Comparison of ENCODE assay signal across 8 cellular contexts in genomic region chr11:114180301-114181055, GRCh38.
DNase-seq lines count a peak whose midpoint lies in the region; ATAC-seq and TF ChIP-seq lines count a peak whose summit lies in the region.

No MANE protein-coding gene starts in this region.

- peak overlapping the region; percentile 34 for H3K27ac Mint-ChIP-seq in stimulated activated memory B cell treated with anti-CD40 and anti-IgM and Interleukin-4, amounts not matched to agents 10 μg/mL and 1 μg/mL and 100 μg/mL, for 72 hours

- no peak overlapping the region for H3K27ac ChIP-seq in iPS DF 6.9 (ENCODE audit: low read length)

- H3K4me1 ChIP-seq in adipocyte (ENCODE audit: control insufficient read depth, insufficient read depth, low read length): peaks cover 77% of the 10 kb centered on the region
- 0 out of 2 replicates have a peak, but pooled peaks cover 2% of the 10 kb centered on the region for H3K4me1 ChIP-seq in iPS DF 6.9 (ENCODE audit: control insufficient read depth, insufficient read depth, low read length)

- peak overlapping the region; percentile 94 for H3K9ac ChIP-seq in adipocyte (ENCODE audit: low read length)

- no peaks in the 10 kb centered on the region for H3K9me3 Mint-ChIP-seq in stimulated activated memory B cell treated with anti-CD40 and anti-IgM and Interleukin-4, amounts not matched to agents 10 μg/mL and 1 μg/mL and 100 μg/mL, for 72 hours

- no peak for TF ChIP-seq POLR2A in GM18505 (IDR thresholded peaks at IDR 0.05; ENCODE audit: borderline replicate concordance, extremely low read depth, insufficient read depth, insufficient read length)

- WGBS in iPS DF 6.9 (ENCODE audit: insufficient coverage, insufficient read length): no CpG with 5 or more reads among the region's 7 CpGs

- peak; percentile 63 for DNase-seq in COR-L47 (lab: John Stamatoyannopoulos, UW)
- DNase-seq in LNCaP clone FGC (ENCODE audit: low read depth): peak; percentile 64
- peak; percentile 45 for DNase-seq in adipocyte (ENCODE audit: low read depth)
- DNase-seq in iPS DF 6.9 (ENCODE audit: low read depth, low spot score): peak; percentile 13
- no peak for DNase-seq in NK-92 (lab: John Stamatoyannopoulos, UW; ENCODE audit: unreplicated experiment)

- H3K4me3 ChIP-seq in LNCaP clone FGC (ENCODE audit: low read depth, low read length) (peak overlapping the region; percentile 54), adipocyte (ENCODE audit: low read length) (peak overlapping the region; percentile 73), iPS DF 6.9 (ENCODE audit: low read length) (no peak overlapping the region)

- peaks cover 8% of the 10 kb centered on the region for H3K27me3 Mint-ChIP-seq in stimulated activated memory B cell treated with anti-CD40 and anti-IgM and Interleukin-4, amounts not matched to agents 10 μg/mL and 1 μg/mL and 100 μg/mL, for 72 hours

- H3K9me3 ChIP-seq in adipocyte (ENCODE audit: control insufficient read depth, low read length) (no peaks in the 10 kb centered on the region), iPS DF 6.9 (ENCODE audit: control insufficient read depth, insufficient read depth, low read length) (no peaks in the 10 kb centered on the region)

- TF ChIP-seq CTCF in LNCaP clone FGC (IDR thresholded peaks at IDR 0.05; ENCODE audit: control insufficient read depth, extremely low read depth, insufficient read depth): peak; percentile 81

- H3K36me3 ChIP-seq in adipocyte (ENCODE audit: control insufficient read depth, insufficient read depth, low read length, severe bottlenecking) (peaks cover 35% of the 10 kb centered on the region), iPS DF 6.9 (ENCODE audit: control insufficient read depth, insufficient read depth, low read length) (no peaks in the 10 kb centered on the region)

- no peak for ATAC-seq in stimulated activated memory B cell treated with anti-CD40 and anti-IgM and Interleukin-4, amounts not matched to agents 10 μg/mL and 1 μg/mL and 100 μg/mL, for 72 hours
- ATAC-seq in HG02642 (IDR thresholded peaks at IDR 0.05; ENCODE audit: poor library complexity, unreplicated experiment) (no peak), GM18505 (IDR thresholded peaks at IDR 0.05; ENCODE audit: unreplicated experiment) (no peak)

- H3K4me3 Mint-ChIP-seq in stimulated activated memory B cell treated with anti-CD40 and anti-IgM and Interleukin-4, amounts not matched to agents 10 μg/mL and 1 μg/mL and 100 μg/mL, for 72 hours: no peak overlapping the region

- H3K27me3 ChIP-seq in adipocyte (replicated peaks; ENCODE audit: control insufficient read depth, insufficient read depth, low read length) (no peaks in the 10 kb centered on the region), iPS DF 6.9 (ENCODE audit: control insufficient read depth, insufficient read depth, low read length) (no peaks in the 10 kb centered on the region)

- H3K4me1 Mint-ChIP-seq in stimulated activated memory B cell treated with anti-CD40 and anti-IgM and Interleukin-4, amounts not matched to agents 10 μg/mL and 1 μg/mL and 100 μg/mL, for 72 hours: peaks cover 44% of the 10 kb centered on the region

- H3K36me3 Mint-ChIP-seq in stimulated activated memory B cell treated with anti-CD40 and anti-IgM and Interleukin-4, amounts not matched to agents 10 μg/mL and 1 μg/mL and 100 μg/mL, for 72 hours: no peaks in the 10 kb centered on the region
